In the genomic region with DNA sequence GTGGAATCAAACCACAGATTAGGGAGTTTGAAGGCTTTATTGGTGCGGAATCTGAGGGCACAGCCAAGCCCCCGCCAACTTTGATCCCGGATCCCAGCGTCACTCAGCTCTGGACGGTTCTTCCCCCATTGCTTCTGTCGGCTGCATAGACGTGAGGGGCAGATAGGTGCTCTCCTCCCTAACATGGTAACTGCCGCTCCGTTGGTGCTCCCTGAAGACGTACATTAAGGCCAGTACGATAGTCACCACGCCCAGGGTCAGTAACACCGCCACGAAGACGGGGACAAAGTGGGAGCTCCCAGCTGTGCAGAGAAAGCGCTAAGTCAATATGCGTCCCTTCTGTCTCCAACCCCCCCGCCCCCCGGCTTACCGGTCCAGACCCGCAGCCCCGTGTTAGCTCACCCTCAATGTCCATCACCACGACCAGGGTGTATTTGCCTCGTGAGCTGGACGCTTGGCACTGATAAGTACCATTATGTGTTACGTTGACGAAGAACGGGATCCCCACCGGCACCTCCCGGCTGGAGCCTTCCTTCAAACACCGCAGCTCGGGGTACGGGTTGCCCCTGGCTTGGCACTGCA, we compare ENCODE assay signal across 8 cellular contexts. TPM values are rescaled to one million over a fixed set of nuclear protein-coding genes. Genes with fewer than 3 reads are reported as not detected.
DNase-seq lines count a peak whose midpoint lies in the region; ATAC-seq and TF ChIP-seq lines count a peak whose summit lies in the region.

No MANE protein-coding gene starts in this region.

- H3K4me3 ChIP-seq in AG10803 (ENCODE audit: low read length) (peak overlapping the region; percentile 86), HAP-1 (peak overlapping the region; percentile 100), kidney epithelial cell (ENCODE audit: low read depth, low read length) (peak overlapping the region; percentile 97), thoracic aorta (peak overlapping the region; percentile 100)

- H3K27me3 ChIP-seq in HAP-1 (ENCODE audit: low read depth) (no peaks in the 10 kb centered on the region), kidney epithelial cell (ENCODE audit: control insufficient read depth, insufficient read depth, low read length) (no peaks in the 10 kb centered on the region), thoracic aorta (replicated peaks; ENCODE audit: insufficient read depth) (no peaks in the 10 kb centered on the region)

- H3K4me1 ChIP-seq in HAP-1, result peaks cover 6% of the 10 kb centered on the region
- peaks cover 14 to 23% of the 10 kb centered on the region in 2 donors for H3K4me1 ChIP-seq in thoracic aorta (ENCODE audit: control insufficient read depth in 1 of 2, low read depth in 2 of 2)

- peak overlapping the region; percentile 83 to 96 for H3K27ac ChIP-seq in thoracic aorta

- no peak for TF ChIP-seq CTCF in AG10803 (conservative IDR thresholded peaks at IDR 0.05; ENCODE audit: low read length)
- no peak for TF ChIP-seq CTCF in kidney epithelial cell (IDR thresholded peaks at IDR 0.05; ENCODE audit: insufficient read depth, low read length, poor library complexity, severe bottlenecking)
- no peak for TF ChIP-seq CTCF in thoracic aorta (IDR thresholded peaks at IDR 0.05)

- H3K36me3 Mint-ChIP-seq in activated naive CD8-positive, alpha-beta T cell treated with anti-CD3 and anti-CD28 coated beads, Interleukin-2, amount 10 ng/mL, durations not matched to agents 7 days and 5 days, result peaks cover 14% of the 10 kb centered on the region

- H3K27me3 Mint-ChIP-seq in activated naive CD8-positive, alpha-beta T cell treated with anti-CD3 and anti-CD28 coated beads, Interleukin-2, amount 10 ng/mL, durations not matched to agents 7 days and 5 days, result no peaks in the 10 kb centered on the region

- peaks cover 29% of the 10 kb centered on the region for H3K4me1 Mint-ChIP-seq in activated naive CD8-positive, alpha-beta T cell treated with anti-CD3 and anti-CD28 coated beads, Interleukin-2, amount 10 ng/mL, durations not matched to agents 7 days and 5 days

- H3K36me3 ChIP-seq in HAP-1 (replicated peaks), result peaks cover 27% of the 10 kb centered on the region
- peaks cover 2% of the 10 kb centered on the region for H3K36me3 ChIP-seq in kidney epithelial cell (ENCODE audit: control insufficient read depth, insufficient read depth, low read length)
- H3K36me3 ChIP-seq in thoracic aorta, result peaks cover 13% of the 10 kb centered on the region

- H3K9me3 ChIP-seq in HAP-1, result no peaks in the 10 kb centered on the region
- no peaks in the 10 kb centered on the region for H3K9me3 ChIP-seq in thoracic aorta

- H3K4me3 Mint-ChIP-seq in activated naive CD8-positive, alpha-beta T cell treated with anti-CD3 and anti-CD28 coated beads, Interleukin-2, amount 10 ng/mL, durations not matched to agents 7 days and 5 days, result peak overlapping the region; percentile 96

- DNase-seq in AG10803 (ENCODE audit: low read depth), result no peak
- no peak for DNase-seq in HAP-1 (ENCODE audit: low spot score in 2 of 2)
- no peak for DNase-seq in activated naive CD8-positive, alpha-beta T cell treated with anti-CD3 and anti-CD28 coated beads, Interleukin-2, amount 10 ng/mL, durations not matched to agents 7 days and 5 days
- no peak for DNase-seq in kidney epithelial cell (ENCODE audit: low read depth)
- no peak for DNase-seq in thoracic aorta (ENCODE audit: low spot score)
- DNase-seq in GM19240 (ENCODE audit: insufficient read length, low spot score), result no peak
- DNase-seq in NCI-H2029 (lab: John Stamatoyannopoulos, UW), result no peak
- no peak for DNase-seq in NCI-H82 (lab: John Stamatoyannopoulos, UW)

- no peaks in the 10 kb centered on the region for H3K9me3 Mint-ChIP-seq in activated naive CD8-positive, alpha-beta T cell treated with anti-CD3 and anti-CD28 coated beads, Interleukin-2, amount 10 ng/mL, durations not matched to agents 7 days and 5 days

- peak overlapping the region; percentile 94 for H3K27ac Mint-ChIP-seq in activated naive CD8-positive, alpha-beta T cell treated with anti-CD3 and anti-CD28 coated beads, Interleukin-2, amount 10 ng/mL, durations not matched to agents 7 days and 5 days

- POLR2A ChIA-PET in activated naive CD8-positive, alpha-beta T cell treated with anti-CD3 and anti-CD28 coated beads, Interleukin-2, amount 10 ng/mL, durations not matched to agents 7 days and 5 days (lab: Charles Lee), result interaction anchor here (0.5 to 2.9 kb wide), 17 partner anchors 9 to 228 kb away, joined by 3 to 27 read pairs (median 4); partner anchors contain the start of genes CDC37, FDX2, ICAM1 and ICAM4

- ATAC-seq in activated naive CD8-positive, alpha-beta T cell treated with anti-CD3 and anti-CD28 coated beads, Interleukin-2, amount 10 ng/mL, durations not matched to agents 7 days and 5 days (ENCODE audit: low read depth), result peak; percentile 9
- no peak for ATAC-seq in thoracic aorta (ENCODE audit: insufficient number of reproducible peaks, low FRiP score, low read depth)

- in situ Hi-C loops in HAP-1 (cut with MboI; ENCODE audit: low sequenced_read_pairs), result no loop called here

RNA-seq across cellular contexts. Expression of gene RAVER1, which starts 0.5 kb away (rescaled TPM):
- 10 to 100 TPM; 77.9 to 78.5 TPM for total RNA-seq in activated naive CD8-positive, alpha-beta T cell treated with anti-CD3 and anti-CD28 coated beads, Interleukin-2, amount 10 ng/mL, durations not matched to agents 7 days and 5 days
- total RNA-seq in kidney epithelial cell (32.9 and 45.6 TPM in 2 replicates), thoracic aorta (10 to 100 TPM; 31.8 to 33.4 TPM)

RNA-seq across cellular contexts. Expression of gene ICAM3, which starts 5.6 kb away (rescaled TPM):
- 100 to 1,000 TPM; 182 to 189 TPM for total RNA-seq in activated naive CD8-positive, alpha-beta T cell treated with anti-CD3 and anti-CD28 coated beads, Interleukin-2, amount 10 ng/mL, durations not matched to agents 7 days and 5 days
- total RNA-seq in kidney epithelial cell (4.7 and 6.8 TPM in 2 replicates), thoracic aorta (1 to 10 TPM; 3.5 to 8.0 TPM)

RNA-seq across cellular contexts. Expression of gene FDX2, which starts 18.0 kb away (rescaled TPM):
- total RNA-seq in activated naive CD8-positive, alpha-beta T cell treated with anti-CD3 and anti-CD28 coated beads, Interleukin-2, amount 10 ng/mL, durations not matched to agents 7 days and 5 days, result 1 to 10 TPM; 7.6 to 9.4 TPM
- total RNA-seq in kidney epithelial cell (43.5 and 73.5 TPM in 2 replicates), thoracic aorta (10 to 100 TPM; 13.4 to 35.8 TPM)

RNA-seq across cellular contexts. Expression of gene ZGLP1, which starts 24.2 kb away (rescaled TPM):
- total RNA-seq in activated naive CD8-positive, alpha-beta T cell treated with anti-CD3 and anti-CD28 coated beads, Interleukin-2, amount 10 ng/mL, durations not matched to agents 7 days and 5 days, result 1 to 10 TPM; 3.9 to 5.0 TPM
- total RNA-seq in kidney epithelial cell (2.3 and 2.9 TPM in 2 replicates), thoracic aorta (1 to 10 TPM in 1 of 2 donors, not detected in 1; 5.3 TPM)

RNA-seq across cellular contexts. Expression of gene ICAM5, which starts 44.1 kb away (rescaled TPM):
- total RNA-seq in activated naive CD8-positive, alpha-beta T cell treated with anti-CD3 and anti-CD28 coated beads, Interleukin-2, amount 10 ng/mL, durations not matched to agents 7 days and 5 days, result under 1 TPM; 0.62 to 0.83 TPM
- total RNA-seq in kidney epithelial cell (0.38 and 3.8 TPM in 2 replicates), thoracic aorta (under 1 TPM; 0.41 to 0.49 TPM)

Comparison
In these comparisons a context has a peak if more than half of its experiments do, and no peak if none do; other contexts are left out.
1. RNA of gene ICAM3, which starts 5.6 kb away (total RNA-seq): 182 to 189 TPM in activated naive CD8-positive, alpha-beta T cell treated with anti-CD3 and anti-CD28 coated beads, Interleukin-2, amount 10 ng/mL, durations not matched to agents 7 days and 5 days; 3.5 to 8.0 TPM in thoracic aorta and 4.7 to 6.8 TPM in kidney epithelial cell; every median in the first group is over 10 times any median in the second.
2. Peak in every context shown above with its lines, with median percentiles within 50 percentile points of each other: H3K4me3 ChIP-seq.